8 cellular contexts compared by ENCODE assay signal in genomic region chr5:142713151-142713706, GRCh38. TPM values are rescaled to one million over a fixed set of nuclear protein-coding genes. Genes with fewer than 3 reads are reported as not detected.
DNase-seq lines count a peak whose midpoint lies in the region; ATAC-seq and TF ChIP-seq lines count a peak whose summit lies in the region.

No MANE protein-coding gene starts in this region.

- H3K9me3 Mint-ChIP-seq in activated T-helper 2 cell treated with anti-CD3 and anti-CD28 coated beads, Interferon-gamma antibody, Interleukin-2, Interleukin-4, amounts not matched to agents 10 μg/mL and 5 μg/mL and 100 μg/mL, durations not matched to agents 14 hours and 24 hours and 36 hours: peaks cover 9% of the 10 kb centered on the region
- H3K9me3 Mint-ChIP-seq in nephron: peaks cover 2% of the 10 kb centered on the region

- ATAC-seq in GM21723 (IDR thresholded peaks at IDR 0.05; ENCODE audit: unreplicated experiment): peak; percentile 99
- peak; percentile 98 for ATAC-seq in stimulated activated naive CD8-positive, alpha-beta T cell treated with anti-CD3 and anti-CD28 coated beads, Interleukin-15, Interleukin-2, amounts not matched to agents 100 U/mL and 50 U/mL, for 24 hours

- peaks cover 6% of the 10 kb centered on the region for H3K4me1 Mint-ChIP-seq in activated T-helper 2 cell treated with anti-CD3 and anti-CD28 coated beads, Interferon-gamma antibody, Interleukin-2, Interleukin-4, amounts not matched to agents 10 μg/mL and 5 μg/mL and 100 μg/mL, durations not matched to agents 14 hours and 24 hours and 36 hours (ENCODE audit: low read depth)
- H3K4me1 Mint-ChIP-seq in nephron: peaks cover 10% of the 10 kb centered on the region

- no peak overlapping the region for H3K27ac Mint-ChIP-seq in activated T-helper 2 cell treated with anti-CD3 and anti-CD28 coated beads, Interferon-gamma antibody, Interleukin-2, Interleukin-4, amounts not matched to agents 10 μg/mL and 5 μg/mL and 100 μg/mL, durations not matched to agents 14 hours and 24 hours and 36 hours
- peak overlapping the region; percentile 32 to 69 (median 54) for H3K27ac Mint-ChIP-seq in nephron

- TF ChIP-seq CTCF in nephron (IDR thresholded peaks at IDR 0.05; ENCODE audit: unreplicated experiment in 3 of 3): peak; percentile 99

- DNase-seq in DMS79 treated with DMSO at 0.1 percent for 48 hours (lab: John Stamatoyannopoulos, UW) (peak; percentile 38), KBM-7 (peak; percentile 94), RPMI7951 (ENCODE audit: low read depth) (peak; percentile 77), fibroblast of the conjunctiva (ENCODE audit: low read depth) (peak; percentile 66)
- DNase-seq in activated T-helper 2 cell treated with anti-CD3 and anti-CD28 coated beads, Interferon-gamma antibody, Interleukin-2, Interleukin-4, amounts not matched to agents 10 μg/mL and 5 μg/mL and 100 μg/mL, durations not matched to agents 14 hours and 24 hours and 36 hours (ENCODE audit: low spot score): peak; percentile 82
- DNase-seq in stimulated activated naive CD8-positive, alpha-beta T cell treated with anti-CD3 and anti-CD28 coated beads, Interleukin-15, Interleukin-2, amounts not matched to agents 100 U/mL and 50 U/mL, for 24 hours: peak; percentile 90

- peak overlapping the region; percentile 74 for H3K4me3 Mint-ChIP-seq in activated T-helper 2 cell treated with anti-CD3 and anti-CD28 coated beads, Interferon-gamma antibody, Interleukin-2, Interleukin-4, amounts not matched to agents 10 μg/mL and 5 μg/mL and 100 μg/mL, durations not matched to agents 14 hours and 24 hours and 36 hours (ENCODE audit: low read depth)
- H3K4me3 Mint-ChIP-seq in nephron: peak overlapping the region; percentile 79 to 81 (median 80)

- peaks cover 17% of the 10 kb centered on the region for H3K27me3 Mint-ChIP-seq in activated T-helper 2 cell treated with anti-CD3 and anti-CD28 coated beads, Interferon-gamma antibody, Interleukin-2, Interleukin-4, amounts not matched to agents 10 μg/mL and 5 μg/mL and 100 μg/mL, durations not matched to agents 14 hours and 24 hours and 36 hours (ENCODE audit: low read depth)
- H3K27me3 Mint-ChIP-seq in nephron (ENCODE audit: low read depth): peaks cover 10% of the 10 kb centered on the region

- no peaks in the 10 kb centered on the region for H3K36me3 Mint-ChIP-seq in activated T-helper 2 cell treated with anti-CD3 and anti-CD28 coated beads, Interferon-gamma antibody, Interleukin-2, Interleukin-4, amounts not matched to agents 10 μg/mL and 5 μg/mL and 100 μg/mL, durations not matched to agents 14 hours and 24 hours and 36 hours (ENCODE audit: low read depth)
- H3K36me3 Mint-ChIP-seq in nephron (ENCODE audit: low read depth): no peaks in the 10 kb centered on the region

- in situ Hi-C loops in KBM-7 (cut with MboI; ENCODE audit: low pct_unique_long_range_greater_than_20kb, low sequenced_read_pairs): no loop called here

- intact Hi-C loops in activated T-helper 2 cell treated with anti-CD3 and anti-CD28 coated beads, Interferon-gamma antibody, Interleukin-2, Interleukin-4, amounts not matched to agents 10 μg/mL and 5 μg/mL and 100 μg/mL, durations not matched to agents 14 hours and 24 hours and 36 hours (cut with micrococcal nuclease): loop anchor here (1.0 kb wide), 2 partner anchors 167 to 175 kb away; no protein-coding TSS in a partner anchor

RNA-seq across cellular contexts. Expression of gene FGF1, which starts 27.3 kb away (rescaled TPM):
- total RNA-seq in RPMI7951 (2014; rRNA removed; shearing (Covaris generic)): 11.5 and 13.1 TPM in 2 replicates
- not detected in 2 replicates for total RNA-seq in activated T-helper 2 cell treated with anti-CD3 and anti-CD28 coated beads, Interferon-gamma antibody, Interleukin-2, Interleukin-4, amounts not matched to agents 10 μg/mL and 5 μg/mL and 100 μg/mL, durations not matched to agents 14 hours and 24 hours and 36 hours

RNA-seq across cellular contexts. Expression of gene ARHGAP26, which starts 56.9 kb away (rescaled TPM):
- total RNA-seq in RPMI7951 (2014; rRNA removed; shearing (Covaris generic)): 1.1 and 1.4 TPM in 2 replicates
- total RNA-seq in activated T-helper 2 cell treated with anti-CD3 and anti-CD28 coated beads, Interferon-gamma antibody, Interleukin-2, Interleukin-4, amounts not matched to agents 10 μg/mL and 5 μg/mL and 100 μg/mL, durations not matched to agents 14 hours and 24 hours and 36 hours: 13.6 and 15.1 TPM in 2 replicates

Comparison
In these comparisons a context has a peak if more than half of its experiments do, and no peak if none do; other contexts are left out.
1. Peak in every context shown above with its lines: DNase-seq and ATAC-seq.
2. DNase-seq: peak in every context shown above with its lines; median percentile 94 in KBM-7; 90 in stimulated activated naive CD8-positive, alpha-beta T cell treated with anti-CD3 and anti-CD28 coated beads, Interleukin-15, Interleukin-2, amounts not matched to agents 100 U/mL and 50 U/mL, for 24 hours; 82 in activated T-helper 2 cell treated with anti-CD3 and anti-CD28 coated beads, Interferon-gamma antibody, Interleukin-2, Interleukin-4, amounts not matched to agents 10 μg/mL and 5 μg/mL and 100 μg/mL, durations not matched to agents 14 hours and 24 hours and 36 hours; 77 in RPMI7951; 66 in fibroblast of the conjunctiva; 38 in DMS79 treated with DMSO at 0.1 percent for 48 hours.
3. RNA of gene FGF1, which starts 27.3 kb away (total RNA-seq): 11.5 to 13.1 TPM in RPMI7951; not detected in activated T-helper 2 cell treated with anti-CD3 and anti-CD28 coated beads, Interferon-gamma antibody, Interleukin-2, Interleukin-4, amounts not matched to agents 10 μg/mL and 5 μg/mL and 100 μg/mL, durations not matched to agents 14 hours and 24 hours and 36 hours; every median in the first group is over 10 times any median in the second.